ENCODE assay signal across 8 cellular contexts in the genomic region with DNA sequence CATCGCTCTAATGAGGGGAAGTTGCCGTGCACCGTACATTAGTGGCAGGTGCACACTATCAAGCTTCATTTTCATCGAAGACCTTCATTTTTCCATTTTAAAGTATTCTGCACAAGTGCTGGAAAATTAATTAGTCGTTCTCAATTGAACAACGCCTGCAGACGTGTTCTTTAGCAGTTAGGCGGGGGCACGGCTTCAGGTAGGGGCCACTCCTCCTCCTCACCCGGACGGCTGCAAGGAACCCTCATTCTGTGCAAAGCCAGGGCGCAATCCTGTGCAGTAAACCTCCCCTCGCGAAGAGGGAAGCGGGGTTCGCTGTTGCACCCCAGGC. TPM values are rescaled to one million over a fixed set of nuclear protein-coding genes. Genes with fewer than 3 reads are reported as not detected.
DNase-seq lines count a peak whose midpoint lies in the region; ATAC-seq and TF ChIP-seq lines count a peak whose summit lies in the region.

No MANE protein-coding gene starts in this region.

- H3K36me3 Mint-ChIP-seq in T-cell, result no peaks in the 10 kb centered on the region

- H3K4me3 ChIP-seq in foreskin fibroblast (ENCODE audit: low read depth in 1 of 2, low read length in 2 of 2), result peak overlapping the region; percentile 41 to 53
- peak overlapping the region; percentile 37 for H3K4me3 ChIP-seq in retinal pigment epithelial cell (ENCODE audit: low read length)

- POLR2A ChIA-PET in T-cell (lab: Charles Lee), result no interaction called here

- TF ChIP-seq CTCF in foreskin fibroblast (IDR thresholded peaks at IDR 0.05; ENCODE audit: low read depth, low read length), result no peak
- no peak for TF ChIP-seq CTCF in retinal pigment epithelial cell (conservative IDR thresholded peaks at IDR 0.05; ENCODE audit: low read depth, low read length)
- no peak for TF ChIP-seq CTCF in foreskin keratinocyte (conservative IDR thresholded peaks at IDR 0.05)

- CTCF ChIA-PET in T-cell (lab: Charles Lee), result interaction anchor here (0.7 to 2.3 kb wide), 6 partner anchors 13 to 1125 kb away, joined by 3 to 12 read pairs (median 5); no protein-coding TSS in a partner anchor

- peaks cover 22 to 32% of the 10 kb centered on the region in 2 donors for H3K27me3 Mint-ChIP-seq in T-cell

- H3K27me3 ChIP-seq in foreskin keratinocyte, result peaks cover 3% of the 10 kb centered on the region

- H3K4me1 Mint-ChIP-seq in T-cell, result peaks cover 0 to 10% (median 9%) of the 10 kb centered on the region in 3 donors

- DNase-seq in T-cell (no peak), foreskin fibroblast (no peak), retinal pigment epithelial cell (ENCODE audit: low read depth) (no peak), SIG-M5 treated with dmso at 0.1 percent for 504 hours (lab: John Stamatoyannopoulos, UW; ENCODE audit: unreplicated experiment) (no peak), foreskin keratinocyte (no peak)
- DNase-seq in activated effector memory CD4-positive, alpha-beta T cell treated with anti-CD3 and anti-CD28 coated beads, Interleukin-2, amount 50 U/mL, for 16 hours, result no peak

- ATAC-seq in GM19395 (IDR thresholded peaks at IDR 0.05; ENCODE audit: unreplicated experiment) (peak; percentile 32), T-cell (replicated peaks in 1 of 4) (no peak), HG02840 (IDR thresholded peaks at IDR 0.05; ENCODE audit: low FRiP score, unreplicated experiment) (no peak), foreskin keratinocyte (no peak)

- no peak overlapping the region for H3K27ac ChIP-seq in foreskin keratinocyte

- H3K4me3 Mint-ChIP-seq in T-cell, result peak overlapping the region; percentile 39 to 74 (median 60)

- no peaks in the 10 kb centered on the region for H3K9me3 Mint-ChIP-seq in T-cell

- H3K4me1 ChIP-seq in foreskin keratinocyte, result peaks cover 9% of the 10 kb centered on the region

- H3K27ac Mint-ChIP-seq in T-cell, result no peak overlapping the region

RNA-seq across cellular contexts. Expression of gene NFIA, which starts 39.7 kb away (rescaled TPM):
- total RNA-seq in T-cell (10 to 100 TPM in 1 of 5 donors, 1 to 10 TPM in 4; 5.1 to 10.1 (median 7.1) TPM), foreskin keratinocyte (15.1 and 16.8 TPM in 2 replicates)
- 3.2 and 4.0 TPM in 2 replicates for polyA plus RNA-seq in foreskin keratinocyte
